ENCODE assay signal across 18 cellular contexts in genomic region chr2:118973542-118973951, GRCh38. TPM values are rescaled to one million over a fixed set of nuclear protein-coding genes. Genes with fewer than 3 reads are reported as not detected.
DNase-seq lines count a peak whose midpoint lies in the region; ATAC-seq, FAIRE-seq and TF ChIP-seq lines count a peak whose summit lies in the region.
"Had no signal": no experiment of that assay in that cellular context is flagged by ENCODE, and none has a peak within 500 bp of the region (broad histone marks: within the 10 kb centered on the region; RNA-seq: fewer than 3 reads in every experiment).

No MANE protein-coding gene starts in this region.

- intact Hi-C loops in left lung (cut with DNase I) = no loop called here

- 47% methylated on average over 4 of the region's 4 CpGs for WGBS in A549 (ENCODE audit: missing lambda C conversion rate)

- no peak for TF ChIP-seq RAD21 in A549 (conservative IDR thresholded peaks at IDR 0.05 in 1 of 2, IDR thresholded peaks at IDR 0.05 in 1 of 2)

- no peak for ATAC-seq in A549
- peak; percentile 43 for ATAC-seq in left lung
- no peak for ATAC-seq in HG03378 (IDR thresholded peaks at IDR 0.05; ENCODE audit: unreplicated experiment)
- ATAC-seq: activated T-cell treated with anti-CD3 and anti-CD28 coated beads, Interleukin-2, amount 50 U/mL, for 72 hours had no signal

- TF ChIP-seq CTCF in A549 (IDR thresholded peaks at IDR 0.05) = no peak
- no peak for TF ChIP-seq CTCF in epithelial cell of proximal tubule (conservative IDR thresholded peaks at IDR 0.05; ENCODE audit: low read depth, low read length)
- TF ChIP-seq CTCF in left lung (IDR thresholded peaks at IDR 0.05) = no peak

- no peak for FAIRE-seq in A549 (lab: Jason Lieb, UNC)

- H3K27me3 ChIP-seq in MG63 (no peaks in the 10 kb centered on the region), left lung (peaks cover 0 to 12% of the 10 kb centered on the region in 2 donors)
- H3K27me3 ChIP-seq: ascending aorta, upper lobe of left lung had no signal

- H3K4me1 ChIP-seq in A549 = peaks cover 11% of the 10 kb centered on the region; the same call in 1 of the 3 replicates
- peaks cover 0 to 50% of the 10 kb centered on the region in 2 donors for H3K4me1 ChIP-seq in left lung
- H3K4me1 ChIP-seq: ascending aorta had no signal

- H3K27ac ChIP-seq in A549 (peak overlapping the region; percentile 53 to 57; a peak in 3 of 6 replicates), left lung (peak overlapping the region in 1 of 2 donors; percentile 64)
- H3K27ac ChIP-seq: ascending aorta had no signal

- CTCF ChIA-PET in A549 (lab: Yijun Ruan, JAX) = no interaction called here

- peak overlapping the region; percentile 49 for H3K4me2 ChIP-seq in A549

- H3K9me3 ChIP-seq in A549 = no peaks in the 10 kb centered on the region
- no peaks in the 10 kb centered on the region for H3K9me3 ChIP-seq in MG63
- peaks cover 0 to 2% of the 10 kb centered on the region in 2 donors for H3K9me3 ChIP-seq in left lung
- H3K9me3 ChIP-seq: ascending aorta had no signal

- no peak for TF ChIP-seq POLR2A in A549 (IDR thresholded peaks at IDR 0.05; ENCODE audit: low read length)

- H3K36me3 ChIP-seq in MG63 (no peaks in the 10 kb centered on the region), left lung (peaks cover 0 to 11% of the 10 kb centered on the region in 2 donors)
- H3K36me3 ChIP-seq: ascending aorta, upper lobe of left lung had no signal

- H3K4me3 ChIP-seq in A549 (no peak overlapping the region), MG63 (no peak overlapping the region), epithelial cell of proximal tubule (ENCODE audit: low read depth, low read length) (no peak overlapping the region), left lung (no peak overlapping the region)
- H3K4me3 ChIP-seq: ascending aorta, upper lobe of left lung had no signal

- POLR2A ChIA-PET in A549 (lab: Yijun Ruan, JAX) = no interaction called here

- DNase-seq in A549 (ENCODE audit: low read depth in 1 of 2, low spot score in 1 of 2) (no peak), MG63 (peak; percentile 70), epithelial cell of proximal tubule (ENCODE audit: low read depth) (peak; percentile 42), left lung (peak in 1 of 2 donors; percentile 77), DMS 273 (lab: John Stamatoyannopoulos, UW; ENCODE audit: unreplicated experiment) (no peak), RPMI8226 (no peak)
- no peak for DNase-seq in stimulated activated CD4-positive, alpha-beta T cell treated with anti-CD3 and anti-CD28 coated beads, Interleukin-4, amount 100 ng/mL, for 4 hours
- DNase-seq: activated CD4-positive, alpha-beta T cell treated with anti-CD3 and anti-CD28 coated beads for 48 hours; activated T-cell treated with anti-CD3 and anti-CD28 coated beads, Interleukin-2, amount 50 U/mL, for 72 hours; head of caudate nucleus; KG1; NCI-H2029 had no signal

- TF ChIP-seq EP300 in A549 (IDR thresholded peaks at IDR 0.05) = no peak

TF ChIP-seq in A549, 52 proteins besides CTCF, POLR2A, EP300 and RAD21:
- TF ChIP-seq CEBPB (IDR thresholded peaks at IDR 0.05) = peak in 1 of 2 experiments; percentile 48; a peak in 1 of 4 replicates
- TF ChIP-seq POLR2AphosphoS2 (conservative IDR thresholded peaks at IDR 0.05; ENCODE audit: low read length) = no peak
- TF ChIP-seq HOXA7 (CRISPR knock-in tag; IDR thresholded peaks at IDR 0.05) = no peak
- TF ChIP-seq CBX8 (IDR thresholded peaks at IDR 0.05) = no peak
- TF ChIP-seq HEYL (CRISPR knock-in tag; IDR thresholded peaks at IDR 0.05) = no peak

RNA-seq across cellular contexts. Expression of gene MARCO, which starts 31.6 kb away (rescaled TPM):
- not detected in 2 replicates for polyA plus RNA-seq in A549 (2011; rRNA removed)
- polyA plus RNA-seq in A549 (2012; cell fraction: cytosol; rRNA removed) = not detected in 2 replicates
- not detected in 2 replicates for polyA plus RNA-seq in A549 (2012; cell fraction: nucleus; rRNA removed)
- 0.05 to 0.07 TPM in 2 of 3 replicates, not detected in the other for polyA plus RNA-seq in A549 (2017; fragmentation: RNase III; extraction: RNeasy Plus Mini Kit Qiagen cat#74134 plus additional on column Dnase treatment)
- polyA minus RNA-seq in A549 (2011; rRNA and poly(A)+ RNA removed) = not detected in 2 replicates
- total RNA-seq in MG63 (2014; rRNA removed; shearing (Covaris generic); ENCODE audit: low replicate concordance) = not detected in 2 replicates
- total RNA-seq in epithelial cell of proximal tubule = not detected in 2 replicates
- 100 to 1,000 TPM; 122 to 425 TPM for total RNA-seq in left lung
- total RNA-seq: activated T-cell treated with anti-CD3 and anti-CD28 coated beads, Interleukin-2, amount 50 U/mL, for 72 hours; T-helper 1 cell treated with Interleukin-12 subunit alpha and Interleukin-12 subunit beta and Interleukin-4 antibody, amounts not matched to agents 30 ng/mL and 1 ng/mL, for 36 hours had no signal
- polyA plus RNA-seq: AG04450, neural cell had no signal

Comparison
In these comparisons a context has a peak if more than half of its experiments do, and no peak if none do; other contexts are left out.
1. DNase-seq: peak in MG63 (single experiment) and epithelial cell of proximal tubule (single experiment); none in A549 (0 of 2), DMS 273 (single experiment), RPMI8226 (single experiment) and stimulated activated CD4-positive, alpha-beta T cell treated with anti-CD3 and anti-CD28 coated beads, Interleukin-4, amount 100 ng/mL, for 4 hours (0 of 2).
2. RNA of gene MARCO, which starts 31.6 kb away (total RNA-seq): 122 to 425 TPM in left lung; not detected in MG63 and not detected in epithelial cell of proximal tubule; every median in the first group is over 100 times any median in the second.